Comparison of ENCODE assay signal across 8 cellular contexts in genomic region chr17:78979780-78980623, GRCh38. TPM values are rescaled to one million over a fixed set of nuclear protein-coding genes. Genes with fewer than 3 reads are reported as not detected.
DNase-seq lines count a peak whose midpoint lies in the region; ATAC-seq, FAIRE-seq and TF ChIP-seq lines count a peak whose summit lies in the region.

LGALS3BP (minus strand) TSS chr17:78979923; CDS start chr17:78977191, 2,732 bp downstream.

- FAIRE-seq in K562 (lab: Jason Lieb, UNC), result no peak

- H3K27ac ChIP-seq in RWPE1 (peak within 1 kb of the TSS; percentile 88), K562 (ENCODE audit: extremely low read depth, low read depth, low read length) (no peak within 1 kb of the TSS), right cardiac atrium (ENCODE audit: low read length) (peak within 1 kb of the TSS; percentile 74), rectal smooth muscle tissue (ENCODE audit: low read depth, low read length) (peak within 1 kb of the TSS; percentile 78)

- no peak for TF ChIP-seq RAD21 in K562 (CRISPR knock-in tag; conservative IDR thresholded peaks at IDR 0.05 in 1 of 2, IDR thresholded peaks at IDR 0.05 in 1 of 2)

- H3K79me2 ChIP-seq in K562 (ENCODE audit: control insufficient read depth, insufficient read depth, low read length), result no peaks in the 10 kb centered on the region

- DNase-seq in AG08396 (ENCODE audit: low spot score) (peak; percentile 93), HS-5 (ENCODE audit: low read depth) (peak; percentile 70), RWPE1 (ENCODE audit: low spot score) (peak; percentile 93), K562 (ENCODE audit: extremely low read depth in 1 of 4, low spot score in 3 of 4) (peak in 1 of 4 experiments; percentile 47), right cardiac atrium (peak; percentile 81 to 95 (median 92))

- H3K9me1 ChIP-seq in K562 (ENCODE audit: control insufficient read depth, insufficient read depth, low read length), result no peaks in the 10 kb centered on the region

- POLR2A ChIA-PET in RWPE1 (lab: Yijun Ruan, JAX; ENCODE audit: low non-redundant PET), result no interaction called here
- POLR2A ChIA-PET in K562 (lab: Yijun Ruan, JAX), result interaction anchor here (0.5 to 1.1 kb wide), 2 partner anchors 13 to 59 kb away, joined by 3 to 6 read pairs; no protein-coding TSS in a partner anchor

- H3K4me2 ChIP-seq in K562 (ENCODE audit: insufficient read depth, low read length), result no peak within 1 kb of the TSS

- H3K9me3 ChIP-seq in K562 (replicated peaks; ENCODE audit: control insufficient read depth, insufficient read depth, low read depth, low read length) (no peaks in the 10 kb centered on the region), right cardiac atrium (ENCODE audit: control insufficient read depth, low read length) (no peaks in the 10 kb centered on the region)

- H3K36me3 ChIP-seq in K562 (ENCODE audit: control insufficient read depth, insufficient read depth, low read length), result no peaks in the 10 kb centered on the region
- H3K36me3 ChIP-seq in rectal smooth muscle tissue (ENCODE audit: control insufficient read depth, insufficient read depth, low read length), result no peaks in the 10 kb centered on the region

- H3K4me3 ChIP-seq in K562 (no peak within 1 kb of the TSS), right cardiac atrium (ENCODE audit: low read length) (peak within 1 kb of the TSS; percentile 16), rectal smooth muscle tissue (ENCODE audit: low read length) (peak within 1 kb of the TSS; percentile 75)

- no peak for TF ChIP-seq EP300 in K562 (IDR thresholded peaks at IDR 0.05; ENCODE audit: low read length)

- in situ Hi-C loops in K562 (cut with MboI), result no loop called here

- ATAC-seq in K562 (peak; percentile 55), right cardiac atrium (peak; percentile 71 to 80), GM21723 (IDR thresholded peaks at IDR 0.05; ENCODE audit: unreplicated experiment) (no peak), GM21447 (IDR thresholded peaks at IDR 0.05; ENCODE audit: unreplicated experiment) (no peak)

- H2AFZ ChIP-seq in K562 (ENCODE audit: low read depth, low read length), result peak within 1 kb of the TSS; percentile 87

- H3K9ac ChIP-seq in K562 (ENCODE audit: insufficient read depth in 1 of 2, low read depth in 2 of 2, low read length in 2 of 2) (peak within 1 kb of the TSS in 1 of 2 experiments; percentile 31; a peak in 1 of 4 replicates), rectal smooth muscle tissue (ENCODE audit: low read length) (no peak within 1 kb of the TSS)

- no TSS peak for BruUV-seq in K562 (replicated peaks; lab: Mats Ljungman, UMichigan)

- H3K27me3 ChIP-seq in K562 (ENCODE audit: control insufficient read depth in 2 of 2, insufficient read depth in 2 of 2, low read length in 2 of 2) (no peaks in the 10 kb centered on the region), right cardiac atrium (ENCODE audit: control insufficient read depth, insufficient read depth) (no peaks in the 10 kb centered on the region), rectal smooth muscle tissue (ENCODE audit: control insufficient read depth, insufficient read depth, low read length) (no peaks in the 10 kb centered on the region)

- no peaks in the 10 kb centered on the region for H4K20me1 ChIP-seq in K562 (replicated peaks; ENCODE audit: control insufficient read depth, insufficient read depth, low read length)

- 53% methylated on average over 14 of the region's 16 CpGs for WGBS in K562 (ENCODE audit: insufficient coverage, low coverage, missing lambda C conversion rate)
- WGBS in right cardiac atrium, result 48% methylated on average over 16 of the region's 16 CpGs

- CTCF ChIA-PET in RWPE1 (lab: Yijun Ruan, JAX), result interaction anchor here (0.6 kb wide), 1 partner anchor 282 kb away, joined by 3 read pairs; no protein-coding TSS in a partner anchor
- CTCF ChIA-PET in K562 (lab: Yijun Ruan, JAX; ENCODE audit: low intra/inter-chr PET ratio), result no interaction called here

- no peak for TF ChIP-seq POLR2A in K562 (conservative IDR thresholded peaks at IDR 0.05)

- H3K4me1 ChIP-seq in K562 (replicated peaks in 1 of 2; ENCODE audit: control insufficient read depth in 2 of 2, insufficient read depth in 2 of 2, low read length in 2 of 2) (peaks cover 0 to 39% of the 10 kb centered on the region in 2 experiments; a peak in 3 of 5 replicates), right cardiac atrium (ENCODE audit: control insufficient read depth, insufficient read depth, low read length) (peaks cover 2% of the 10 kb centered on the region), rectal smooth muscle tissue (ENCODE audit: control insufficient read depth, insufficient read depth, low read length) (peaks cover 17% of the 10 kb centered on the region)

- intact Hi-C loops in K562 (cut with micrococcal nuclease) (no loop called here), right cardiac atrium (cut with DNase I) (no loop called here)

- TF ChIP-seq CTCF in RWPE1 (conservative IDR thresholded peaks at IDR 0.05; ENCODE audit: low read depth) (no peak), K562 (IDR thresholded peaks at IDR 0.05 in 2 of 3, conservative IDR thresholded peaks at IDR 0.05 in 1 of 3; ENCODE audit: insufficient read depth in 2 of 3, low read depth in 1 of 3, low read length in 3 of 3) (no peak)

TF ChIP-seq in K562, 482 proteins besides CTCF, POLR2A, EP300 and RAD21 (continues in another document):
- TF ChIP-seq CBX3 (IDR thresholded peaks at IDR 0.05; ENCODE audit: borderline replicate concordance in 1 of 2, low read length in 2 of 2) (no peak), RNF2 (IDR thresholded peaks at IDR 0.05) (no peak), SNAPC5 (CRISPR knock-in tag; IDR thresholded peaks at IDR 0.05) (no peak)

RNA-seq across cellular contexts. Expression of gene LGALS3BP, which starts in this region (rescaled TPM):
- total RNA-seq in K562 (2011; cell fraction: chromatin; rRNA removed; ENCODE audit: low replicate concordance), result 1.6 and 6.3 TPM in 2 replicates
- 7.7 and 7.8 TPM in 2 replicates for total RNA-seq in K562 (2011; cell fraction: nucleolus; rRNA removed)
- total RNA-seq in K562 (2011; cell fraction: nucleoplasm; rRNA removed), result 4.3 and 5.4 TPM in 2 replicates
- total RNA-seq in K562 (2014; rRNA removed) (4.8 and 5.9 TPM in 2 replicates), K562 (2014; rRNA removed; fragmentation: Illumina TruSeq; extraction: Trizol) (0.73 and 1.4 TPM in 2 replicates), K562 (2015; rRNA removed; fragmentation: Illumina TruSeq; extraction: Trizol) (4.4 and 4.7 TPM in 2 replicates), K562 (2021) (5.3 and 8.7 TPM in 2 replicates), right cardiac atrium (100 to 1,000 TPM; 439 to 581 (median 506) TPM)
- polyA plus RNA-seq in K562 (2011; rRNA removed) (0.68 and 2.4 TPM in 2 replicates), K562 (2014; fragmentation: Illumina TruSeq; extraction: Trizol) (3.8 and 4.2 TPM in 2 replicates), K562 (2014; fragmentation: Nextera tagmentation; extraction: Ambion mirVana) (under 1 TPM; 0.39 to 0.59 TPM), K562 (2014; rRNA removed) (3.2 and 3.3 TPM in 2 replicates), right cardiac atrium (397 TPM)
- polyA plus RNA-seq in K562 (2011; cell fraction: cytosol; rRNA removed), result 1.2 and 2.3 TPM in 2 replicates
- polyA plus RNA-seq in K562 (2011; cell fraction: nucleus; rRNA removed), result 3.9 and 8.1 TPM in 2 replicates
- polyA plus RNA-seq in K562 (2012), result 8.6 and 29.2 TPM in 2 replicates
- 1.1 and 1.3 TPM in 2 replicates for polyA minus RNA-seq in K562 (2011; rRNA and poly(A)+ RNA removed)
- polyA minus RNA-seq in K562 (2011; cell fraction: cytosol; rRNA and poly(A)+ RNA removed), result 4.7 and 6.4 TPM in 2 replicates
- 1.4 and 2.8 TPM in 2 replicates for polyA minus RNA-seq in K562 (2011; cell fraction: nucleus; rRNA and poly(A)+ RNA removed)

Comparison
In these comparisons a context has a peak if more than half of its experiments do, and no peak if none do; other contexts are left out.
1. RNA of gene LGALS3BP (total RNA-seq): 439 to 581 TPM in right cardiac atrium; 0.73 to 8.7 TPM in K562; every median in the first group is over 10 times any median in the second.
2. RNA of gene LGALS3BP (polyA plus RNA-seq): 397 TPM in right cardiac atrium (single experiment); 0.39 to 29.2 TPM in K562; every median in the first group is over 10 times any median in the second.
3. ATAC-seq: peak in K562 (single experiment) and right cardiac atrium (2 of 2); none in GM21723 (single experiment) and GM21447 (single experiment).